9 cellular contexts compared by ENCODE assay signal in the genomic region with DNA sequence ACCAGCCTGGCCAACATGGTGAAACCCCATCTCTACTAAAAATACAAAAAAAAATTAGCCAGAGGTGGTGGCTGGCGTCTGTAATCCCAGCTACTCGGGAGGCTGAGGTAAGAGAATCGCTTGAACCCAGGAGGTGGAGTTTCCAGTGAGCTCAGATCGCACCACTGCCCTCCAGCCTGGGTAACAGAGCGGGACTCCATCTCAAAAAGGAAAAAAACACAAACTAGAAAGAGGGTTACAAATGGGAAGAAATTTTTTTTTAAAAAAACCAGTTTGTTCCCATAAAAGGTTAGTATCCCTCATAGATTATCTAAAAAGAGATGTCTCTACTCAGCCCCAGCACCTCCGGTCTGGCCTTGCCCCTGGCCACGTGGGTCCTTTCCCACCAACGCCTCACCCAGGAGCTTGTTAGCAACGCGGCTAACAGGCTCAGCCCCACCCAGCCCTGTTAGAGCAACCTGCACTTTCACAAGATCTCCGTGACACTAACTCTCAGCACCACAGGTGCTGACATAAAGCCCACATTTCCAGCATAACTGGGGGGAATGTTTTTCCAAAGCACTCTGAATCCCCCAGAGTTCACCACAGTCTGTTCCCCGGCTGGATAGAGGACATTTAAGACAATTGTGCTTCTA. TPM values are rescaled to one million over a fixed set of nuclear protein-coding genes. Genes with fewer than 3 reads are reported as not detected.
A peak's percentile ranks its signal among the peaks of the same experiment; 100 is the strongest.
DNase-seq lines count a peak whose midpoint lies in the region; ATAC-seq, FAIRE-seq and TF ChIP-seq lines count a peak whose summit lies in the region.
"Had no signal": no experiment of that assay in that cellular context is flagged by ENCODE, and none has a peak within 500 bp of the region (broad histone marks: within the 10 kb centered on the region; RNA-seq: fewer than 3 reads in every experiment).

No MANE protein-coding gene starts in this region.

- FAIRE-seq in pancreas (lab: Jason Lieb, UNC) = no peak
- FAIRE-seq: endothelial cell of umbilical vein had no signal

- intact Hi-C loops in pancreas (cut with DNase I) = no loop called here

- no peaks in the 10 kb centered on the region for H3K9me3 ChIP-seq in RWPE2 (ENCODE audit: severe bottlenecking)
- H3K9me3 ChIP-seq in effector memory CD4-positive, alpha-beta T cell (ENCODE audit: control insufficient read depth, low read length) = no peaks in the 10 kb centered on the region
- H3K9me3 ChIP-seq in pancreas = no peaks in the 10 kb centered on the region

- 12 to 13% methylated on average over 12 of the region's 12 CpGs for WGBS in pancreas, 2 donors

- TF ChIP-seq CTCF in RWPE2 (IDR thresholded peaks at IDR 0.05; ENCODE audit: poor library complexity, severe bottlenecking) = no peak
- TF ChIP-seq CTCF in pancreas (IDR thresholded peaks at IDR 0.05) = no peak

- H3K4me3 ChIP-seq in RWPE2 (ENCODE audit: severe bottlenecking) = peak overlapping the region; percentile 42
- H3K4me3 ChIP-seq in effector memory CD4-positive, alpha-beta T cell (ENCODE audit: insufficient read depth, low read depth, low read length, poor library complexity, severe bottlenecking) = peak overlapping the region; percentile 56
- H3K4me3 ChIP-seq in pancreas = peak overlapping the region; percentile 26 to 64 (median 41)

- H3K27ac ChIP-seq in RWPE2 (ENCODE audit: poor library complexity, severe bottlenecking) = peak overlapping the region; percentile 93
- no peak overlapping the region for H3K27ac ChIP-seq in effector memory CD4-positive, alpha-beta T cell (ENCODE audit: insufficient read depth, low read length, poor library complexity, severe bottlenecking)
- H3K27ac ChIP-seq in pancreas = peak overlapping the region; percentile 79 to 87 (median 80)

- H3K4me1 ChIP-seq in RWPE2 (ENCODE audit: insufficient read depth, poor library complexity, severe bottlenecking) (peaks cover 9% of the 10 kb centered on the region), pancreas (peaks cover 0 to 8% (median 4%) of the 10 kb centered on the region in 3 donors)
- H3K4me1 ChIP-seq in effector memory CD4-positive, alpha-beta T cell (ENCODE audit: control insufficient read depth, insufficient read depth, low read length, poor library complexity, severe bottlenecking) = peaks cover 16% of the 10 kb centered on the region

- no peaks in the 10 kb centered on the region for H3K27me3 ChIP-seq in RWPE2 (ENCODE audit: insufficient read depth, poor library complexity, severe bottlenecking)
- H3K27me3 ChIP-seq in effector memory CD4-positive, alpha-beta T cell (replicated peaks; ENCODE audit: control insufficient read depth, insufficient read depth, low read length, poor library complexity, severe bottlenecking) = no peaks in the 10 kb centered on the region
- no peaks in the 10 kb centered on the region for H3K27me3 ChIP-seq in pancreas

- peaks cover 49% of the 10 kb centered on the region for H3K36me3 ChIP-seq in RWPE2 (ENCODE audit: low read depth)
- H3K36me3 ChIP-seq in effector memory CD4-positive, alpha-beta T cell (ENCODE audit: control insufficient read depth, insufficient read depth, low read length) = no peaks in the 10 kb centered on the region
- peaks cover 0 to 8% (median 0%) of the 10 kb centered on the region in 3 donors for H3K36me3 ChIP-seq in pancreas

- DNase-seq in RWPE2 (ENCODE audit: low spot score) (no peak), pancreas (peak; percentile 77 to 91 (median 80)), DMS114 treated with DMSO at 0.1 percent for 48 hours (lab: John Stamatoyannopoulos, UW; ENCODE audit: unreplicated experiment) (no peak), foreskin melanocyte (no peak), GF-D8 (lab: John Stamatoyannopoulos, UW) (no peak)
- no peak for DNase-seq in effector memory CD4-positive, alpha-beta T cell

- ATAC-seq in GM18868 (IDR thresholded peaks at IDR 0.05; ENCODE audit: unreplicated experiment) (peak; percentile 57), RWPE2 (ENCODE audit: low read depth) (peak; percentile 66), pancreas (peak; percentile 83 to 89 (median 84)), GM21825 (IDR thresholded peaks at IDR 0.05; ENCODE audit: unreplicated experiment) (no peak)

RNA-seq across cellular contexts. Expression of a gene that starts 4.3 kb away (rescaled TPM):
- 10 to 100 TPM; 48.5 to 86.7 (median 60.0) TPM for total RNA-seq in pancreas
- polyA plus RNA-seq in pancreas = 100 to 1,000 TPM; 133 to 197 TPM
- total RNA-seq: endothelial cell of umbilical vein had no signal
- polyA plus RNA-seq: endothelial cell of umbilical vein had no signal

RNA-seq across cellular contexts. Expression of a gene that starts 18.9 kb away (rescaled TPM):
- total RNA-seq in pancreas = 1 to 10 TPM in 1 of 6 donors, under 1 TPM in 1, not detected in 4; 0.35 to 1.1 TPM
- polyA plus RNA-seq in pancreas = 1 to 10 TPM; 1.4 to 2.0 TPM
- total RNA-seq: endothelial cell of umbilical vein had no signal
- polyA plus RNA-seq: endothelial cell of umbilical vein had no signal

RNA-seq across cellular contexts. Expression of a gene that starts 19.0 kb away (rescaled TPM):
- not detected for total RNA-seq in pancreas
- under 1 TPM; 0.15 to 0.16 TPM for polyA plus RNA-seq in pancreas
- total RNA-seq: endothelial cell of umbilical vein had no signal
- polyA plus RNA-seq: endothelial cell of umbilical vein had no signal

RNA-seq across cellular contexts. Expression of a gene that starts 24.1 kb away (rescaled TPM):
- total RNA-seq in pancreas = not detected
- not detected for polyA plus RNA-seq in pancreas
- total RNA-seq: endothelial cell of umbilical vein had no signal
- polyA plus RNA-seq: endothelial cell of umbilical vein had no signal

RNA-seq across cellular contexts. Expression of a gene that starts 36.3 kb away (rescaled TPM):
- 10 to 100 TPM; 44.3 to 63.9 (median 51.5) TPM for total RNA-seq in pancreas
- 10 to 100 TPM; 70.2 to 91.1 TPM for polyA plus RNA-seq in pancreas

Comparison
In these comparisons a context has a peak if more than half of its experiments do, and no peak if none do; other contexts are left out.
1. DNase-seq: peak in pancreas (6 of 6); none in RWPE2 (single experiment), effector memory CD4-positive, alpha-beta T cell (0 of 3), DMS114 treated with DMSO at 0.1 percent for 48 hours (single experiment), foreskin melanocyte (single experiment) and GF-D8 (single experiment).
2. Peak in every context shown above with its lines, with median percentiles within 50 percentile points of each other: H3K4me3 ChIP-seq.